ENCODE assay signal across 26 cellular contexts in the genomic region with DNA sequence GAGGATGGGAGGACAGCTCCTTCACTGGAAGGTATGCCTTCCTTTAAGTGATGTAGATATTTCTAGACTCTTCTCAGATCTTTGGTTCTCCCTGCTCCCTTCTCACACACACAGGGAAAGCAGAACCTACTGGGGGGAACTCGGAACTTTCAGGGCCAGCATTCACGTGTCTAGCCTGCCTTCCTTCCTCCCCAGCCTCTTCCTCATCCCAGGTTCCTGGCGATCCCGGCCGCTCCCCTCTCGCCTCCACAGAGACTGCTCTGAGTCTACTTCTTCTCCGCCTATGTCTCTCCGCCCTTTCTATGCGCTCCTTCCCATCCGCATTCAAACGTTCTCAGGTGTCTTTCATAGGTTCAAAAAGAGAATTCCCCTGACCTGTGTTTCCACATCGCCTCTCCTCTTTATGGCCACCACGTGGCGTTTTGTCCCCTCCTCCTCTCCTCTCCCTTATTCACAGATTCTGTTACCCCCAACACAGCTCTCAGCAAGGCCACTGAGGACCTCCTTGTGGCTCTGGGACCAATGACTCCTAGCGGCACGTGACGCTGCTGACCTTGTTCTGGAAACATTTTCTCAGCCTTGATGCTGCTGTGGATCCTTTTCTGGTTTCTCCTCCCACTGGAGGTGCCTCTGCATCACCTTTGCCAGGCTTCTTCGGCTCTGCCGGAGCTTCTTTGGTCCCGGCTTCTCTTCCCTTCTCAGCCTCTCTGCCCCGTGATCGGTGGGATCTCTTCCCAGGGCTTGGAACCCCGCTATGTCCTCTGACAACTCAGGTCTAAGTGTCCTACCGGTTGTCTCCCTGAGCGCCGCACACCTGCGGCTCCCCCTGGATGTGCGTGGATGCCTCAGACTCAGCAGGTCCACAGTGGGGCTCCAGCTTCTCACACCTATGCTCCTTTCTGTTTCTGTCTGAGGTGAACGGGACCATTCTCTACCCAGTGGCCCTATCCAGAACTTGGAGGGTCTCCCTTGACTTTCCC.
"Had no signal": no experiment of that assay in that cellular context is flagged by ENCODE, and none has a peak within 500 bp of the region (broad histone marks: within the 10 kb centered on the region; RNA-seq: fewer than 3 reads in every experiment).

No MANE protein-coding gene starts in this region.

- H3K9ac ChIP-seq: SK-N-SH had no signal

- ATAC-seq: activated naive CD4-positive, alpha-beta T cell treated with anti-CD3 and anti-CD28 coated beads, Interleukin-2, amount 50 U/mL, for 72 hours; activated naive CD8-positive, alpha-beta T cell treated with anti-CD3 and anti-CD28 coated beads, Interleukin-2, amount 50 U/mL, for 24 hours; activated T-cell treated with anti-CD3 and anti-CD28 coated beads, Interleukin-2, amount 50 U/mL, for 4 hours; body of pancreas had no signal

- DNase-seq: activated CD4-positive, alpha-beta memory T cell treated with anti-CD3 and anti-CD28 coated beads for 36 hours; activated CD4-positive, alpha-beta T cell treated with anti-CD3 and anti-CD28 coated beads, Interleukin-2, amount 10 ng/mL, durations not matched to agents 7 days and 5 days; activated CD4-positive, CD25-positive, alpha-beta regulatory T cell; activated CD8-positive, alpha-beta memory T cell treated with anti-CD3 and anti-CD28 coated beads for 24 hours; activated effector memory CD4-positive, alpha-beta T cell treated with anti-CD3 and anti-CD28 coated beads, Interleukin-2, amount 50 U/mL, for 16 hours; activated naive CD4-positive, alpha-beta T cell treated with Interleukin-2 at 50 U/mL for 16 hours; activated naive CD8-positive, alpha-beta T cell treated with anti-CD3 and anti-CD28 coated beads, Interleukin-2, amount 50 U/mL, for 24 hours; activated T-cell treated with anti-CD3 and anti-CD28 coated beads, Interleukin-2, amount 50 U/mL, for 4 hours; amniotic stem cell; body of pancreas; Kasumi-1; NCI-H1105 treated with DMSO at 0.1 percent for 48 hours; NCI-H1436 treated with DMSO at 0.1 percent for 48 hours; NCI-H187; NCI-H2081; NCI-H446; NCI-H524; Peyer's patch; Right ventricle myocardium superior; SJCRH30; SK-N-SH; T-helper 1 cell had no signal

- H3K27ac ChIP-seq: ascending aorta, Peyer's patch, RWPE1, SJCRH30, VCaP had no signal

- H3K36me3 Mint-ChIP-seq: activated CD4-positive, alpha-beta memory T cell treated with anti-CD3 and anti-CD28 coated beads for 36 hours had no signal

- H3K27ac Mint-ChIP-seq: activated CD4-positive, alpha-beta memory T cell treated with anti-CD3 and anti-CD28 coated beads for 36 hours; activated CD4-positive, alpha-beta T cell treated with anti-CD3 and anti-CD28 coated beads, Interleukin-2, amount 10 ng/mL, durations not matched to agents 7 days and 5 days; activated naive CD4-positive, alpha-beta T cell treated with anti-CD3 and anti-CD28 coated beads, Interleukin-2, amount 50 U/mL, for 72 hours; activated naive CD8-positive, alpha-beta T cell treated with anti-CD3 and anti-CD28 coated beads, Interleukin-2, amount 50 U/mL, for 24 hours had no signal

- H3K9me3 Mint-ChIP-seq: activated CD4-positive, alpha-beta memory T cell treated with anti-CD3 and anti-CD28 coated beads for 36 hours; activated CD4-positive, alpha-beta T cell treated with anti-CD3 and anti-CD28 coated beads, Interleukin-2, amount 10 ng/mL, durations not matched to agents 7 days and 5 days; activated naive CD8-positive, alpha-beta T cell treated with anti-CD3 and anti-CD28 coated beads, Interleukin-2, amount 50 U/mL, for 24 hours; activated T-cell treated with anti-CD3 and anti-CD28 coated beads, Interleukin-2, amount 50 U/mL, for 4 hours had no signal

- H3K4me3 ChIP-seq: ascending aorta, body of pancreas, Peyer's patch, SJCRH30 had no signal

- H3K9me3 ChIP-seq: ascending aorta, body of pancreas, Peyer's patch, SJCRH30, SK-N-SH had no signal

- H3K27me3 ChIP-seq: ascending aorta, body of pancreas, Peyer's patch, SJCRH30 had no signal

- H3K4me1 Mint-ChIP-seq: activated CD4-positive, alpha-beta T cell treated with anti-CD3 and anti-CD28 coated beads, Interleukin-2, amount 10 ng/mL, durations not matched to agents 7 days and 5 days; activated naive CD8-positive, alpha-beta T cell treated with anti-CD3 and anti-CD28 coated beads, Interleukin-2, amount 50 U/mL, for 24 hours had no signal

- H3K4me1 ChIP-seq: ascending aorta, SJCRH30 had no signal

- H3K36me3 ChIP-seq: ascending aorta, Peyer's patch, SJCRH30 had no signal

- H3K4me3 Mint-ChIP-seq: activated CD4-positive, alpha-beta memory T cell treated with anti-CD3 and anti-CD28 coated beads for 36 hours; activated CD4-positive, alpha-beta T cell treated with anti-CD3 and anti-CD28 coated beads, Interleukin-2, amount 10 ng/mL, durations not matched to agents 7 days and 5 days; activated naive CD8-positive, alpha-beta T cell treated with anti-CD3 and anti-CD28 coated beads, Interleukin-2, amount 50 U/mL, for 24 hours; activated T-cell treated with anti-CD3 and anti-CD28 coated beads, Interleukin-2, amount 50 U/mL, for 4 hours had no signal

- H3K27me3 Mint-ChIP-seq: activated CD4-positive, alpha-beta T cell treated with anti-CD3 and anti-CD28 coated beads, Interleukin-2, amount 10 ng/mL, durations not matched to agents 7 days and 5 days had no signal
